25 cellular contexts compared by ENCODE assay signal in the genomic region with DNA sequence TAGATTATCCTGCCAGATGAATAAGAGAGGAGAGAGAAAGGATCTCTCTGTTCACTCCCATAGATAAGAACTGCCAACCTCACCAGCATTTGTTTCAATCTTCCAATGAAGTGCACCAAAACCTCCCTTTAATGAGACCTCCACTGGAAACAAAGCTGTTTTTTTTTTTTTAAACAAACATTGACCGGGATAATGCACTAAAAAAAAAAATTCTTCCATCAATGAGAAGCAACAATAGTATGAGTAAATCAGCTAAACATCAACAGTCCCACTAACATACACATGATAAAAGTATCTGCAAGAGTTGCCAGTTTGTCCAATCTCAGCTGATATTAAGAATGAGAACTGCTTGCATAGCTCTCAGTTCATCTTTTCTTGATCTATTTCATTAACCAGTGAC. TPM values are rescaled to one million over a fixed set of nuclear protein-coding genes. Genes with fewer than 3 reads are reported as not detected.
"Had no signal": no experiment of that assay in that cellular context is flagged by ENCODE, and none has a peak within 500 bp of the region (broad histone marks: within the 10 kb centered on the region; RNA-seq: fewer than 3 reads in every experiment).

No MANE protein-coding gene starts in this region.

- H3K27me3 ChIP-seq: body of pancreas, esophagus squamous epithelium, gastroesophageal sphincter, right atrium auricular region, tibial nerve, uterus had no signal

- H3K4me3 Mint-ChIP-seq: activated B cell treated with CpG ODN at 0.5 μM for 24 hours; activated CD4-positive, alpha-beta T cell treated with anti-CD3 and anti-CD28 coated beads for 36 hours; activated naive CD4-positive, alpha-beta T cell treated with anti-CD3 and anti-CD28 coated beads, Interleukin-2, amount 10 ng/mL, durations not matched to agents 7 days and 5 days; activated naive CD8-positive, alpha-beta T cell treated with anti-CD3 and anti-CD28 coated beads, Interleukin-2, amount 50 U/mL, for 24 hours; effector memory CD8-positive, alpha-beta T cell; naive thymus-derived CD4-positive, alpha-beta T cell had no signal

- H3K27ac ChIP-seq: body of pancreas, esophagus squamous epithelium, gastroesophageal sphincter, lower lobe of right lung, psoas muscle, right atrium auricular region, SK-N-MC, spleen, tibial nerve had no signal

- DNase-seq: activated B cell treated with CpG ODN at 0.5 μM for 24 hours; activated CD4-positive, alpha-beta T cell treated with anti-CD3 and anti-CD28 coated beads for 36 hours; activated CD4-positive, alpha-beta T cell treated with anti-CD3 and anti-CD28 coated beads, Interleukin-2, amount 50 U/mL, for 4 hours; activated effector memory CD4-positive, alpha-beta T cell treated with Interleukin-2 at 50 U/mL for 16 hours; activated naive CD4-positive, alpha-beta T cell treated with anti-CD3 and anti-CD28 coated beads, Interleukin-2, amount 10 ng/mL, durations not matched to agents 7 days and 5 days; activated naive CD8-positive, alpha-beta T cell treated with anti-CD3 and anti-CD28 coated beads, Interleukin-2, amount 50 U/mL, for 24 hours; activated T-cell treated with anti-CD3 and anti-CD28 coated beads, Interleukin-2, amount 50 U/mL, for 48 hours; anterior cingulate cortex; body of pancreas; effector memory CD8-positive, alpha-beta T cell; esophagus squamous epithelium; head of caudate nucleus; lower lobe of right lung; naive thymus-derived CD4-positive, alpha-beta T cell; psoas muscle; spleen; stimulated activated CD4-positive, alpha-beta T cell treated with anti-CD3 and anti-CD28 coated beads, Interleukin-4, amount 100 ng/mL, for 1 hour; stimulated activated naive CD8-positive, alpha-beta T cell treated with anti-CD3 and anti-CD28 coated beads, Interleukin-15, Interleukin-2, amounts not matched to agents 100 U/mL and 50 U/mL, for 24 hours; T-helper 1 cell; uterus had no signal

- ATAC-seq: activated CD4-positive, alpha-beta T cell treated with anti-CD3 and anti-CD28 coated beads for 36 hours; activated naive CD8-positive, alpha-beta T cell treated with anti-CD3 and anti-CD28 coated beads, Interleukin-2, amount 50 U/mL, for 24 hours; body of pancreas; effector memory CD8-positive, alpha-beta T cell; gastroesophageal sphincter; lower lobe of right lung; naive thymus-derived CD4-positive, alpha-beta T cell; psoas muscle; stimulated activated naive CD8-positive, alpha-beta T cell treated with anti-CD3 and anti-CD28 coated beads, Interleukin-15, Interleukin-2, amounts not matched to agents 100 U/mL and 50 U/mL, for 24 hours had no signal

- H3K36me3 Mint-ChIP-seq: activated naive CD4-positive, alpha-beta T cell treated with anti-CD3 and anti-CD28 coated beads, Interleukin-2, amount 10 ng/mL, durations not matched to agents 7 days and 5 days; naive thymus-derived CD4-positive, alpha-beta T cell had no signal

- H3K9me3 ChIP-seq: body of pancreas, esophagus squamous epithelium, gastroesophageal sphincter, lower lobe of right lung, psoas muscle, right atrium auricular region, spleen, tibial nerve, uterus had no signal

- H3K4me3 ChIP-seq: body of pancreas, esophagus squamous epithelium, gastroesophageal sphincter, lower lobe of right lung, psoas muscle, right atrium auricular region, SK-N-MC, spleen, tibial nerve, uterus had no signal

- H3K4me1 Mint-ChIP-seq: activated B cell treated with CpG ODN at 0.5 μM for 24 hours; activated naive CD4-positive, alpha-beta T cell treated with anti-CD3 and anti-CD28 coated beads, Interleukin-2, amount 10 ng/mL, durations not matched to agents 7 days and 5 days; activated naive CD8-positive, alpha-beta T cell treated with anti-CD3 and anti-CD28 coated beads, Interleukin-2, amount 50 U/mL, for 24 hours had no signal

- H3K9me3 Mint-ChIP-seq: activated B cell treated with CpG ODN at 0.5 μM for 24 hours; activated naive CD4-positive, alpha-beta T cell treated with anti-CD3 and anti-CD28 coated beads, Interleukin-2, amount 10 ng/mL, durations not matched to agents 7 days and 5 days; activated naive CD8-positive, alpha-beta T cell treated with anti-CD3 and anti-CD28 coated beads, Interleukin-2, amount 50 U/mL, for 24 hours had no signal

- H3K27ac Mint-ChIP-seq: activated B cell treated with CpG ODN at 0.5 μM for 24 hours; activated CD4-positive, alpha-beta T cell treated with anti-CD3 and anti-CD28 coated beads for 36 hours; activated naive CD4-positive, alpha-beta T cell treated with anti-CD3 and anti-CD28 coated beads, Interleukin-2, amount 10 ng/mL, durations not matched to agents 7 days and 5 days; activated naive CD8-positive, alpha-beta T cell treated with anti-CD3 and anti-CD28 coated beads, Interleukin-2, amount 50 U/mL, for 24 hours; effector memory CD8-positive, alpha-beta T cell; naive thymus-derived CD4-positive, alpha-beta T cell had no signal

- H3K36me3 ChIP-seq: right atrium auricular region, spleen, uterus had no signal

RNA-seq across cellular contexts. Expression of a gene that starts 19.9 kb away (rescaled TPM):
- total RNA-seq: activated CD8-positive, alpha-beta memory T cell treated with anti-CD3 and anti-CD28 coated beads for 36 hours; naive thymus-derived CD4-positive, alpha-beta T cell had no signal
- polyA plus RNA-seq: naive thymus-derived CD4-positive, alpha-beta T cell had no signal
